In the genomic region with DNA sequence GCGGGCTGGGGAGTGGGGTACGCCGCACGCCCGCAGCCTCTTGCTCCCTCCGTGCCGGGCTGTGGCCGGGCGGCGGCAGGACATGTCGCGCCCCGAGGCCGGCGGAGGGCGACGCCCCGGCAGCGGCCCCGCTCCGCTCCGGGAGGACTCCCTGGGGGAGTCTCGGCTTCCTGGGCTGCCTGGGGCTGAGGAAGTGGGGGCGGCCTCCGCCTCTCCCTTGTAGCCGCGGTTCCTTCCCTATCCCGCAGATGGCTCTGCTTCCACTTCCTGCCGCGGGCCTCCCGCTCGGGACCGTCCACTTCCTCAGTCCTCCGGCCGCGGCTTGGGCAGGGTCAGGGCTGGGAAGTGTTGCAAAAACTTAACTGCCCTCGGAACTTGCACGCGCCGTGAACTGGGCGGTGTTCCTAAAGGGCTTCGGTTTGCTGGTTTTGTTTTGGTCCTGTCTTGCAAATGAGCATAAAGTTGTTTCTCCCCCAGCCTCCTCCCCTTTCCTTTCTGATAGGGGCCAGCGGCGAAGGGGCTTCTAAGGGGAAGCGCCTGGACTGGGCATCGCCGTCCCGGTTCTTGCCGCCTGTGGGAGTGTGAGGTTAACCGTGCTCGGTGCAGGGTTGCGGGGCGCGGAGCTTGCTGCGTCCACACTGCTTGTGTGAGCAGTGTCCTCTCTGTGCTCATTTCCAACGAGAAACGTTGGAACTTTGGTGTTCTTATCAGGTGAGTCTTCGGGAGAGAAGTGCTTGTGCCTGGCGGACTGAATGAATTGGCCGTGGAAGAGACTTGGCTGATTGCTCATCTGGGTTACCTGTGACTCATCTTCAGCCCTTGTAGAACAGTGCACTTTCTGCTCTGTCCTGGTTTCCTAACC, we compare ENCODE assay signal across 1 cellular context.
TF ChIP-seq lines count a peak whose summit lies in the region.

No MANE protein-coding gene starts in this region.

TF ChIP-seq in HepG2, 621 proteins besides CTCF, POLR2A, EP300 and RAD21 (continued from another document and continues in another):
- TF ChIP-seq, protein P1, sequence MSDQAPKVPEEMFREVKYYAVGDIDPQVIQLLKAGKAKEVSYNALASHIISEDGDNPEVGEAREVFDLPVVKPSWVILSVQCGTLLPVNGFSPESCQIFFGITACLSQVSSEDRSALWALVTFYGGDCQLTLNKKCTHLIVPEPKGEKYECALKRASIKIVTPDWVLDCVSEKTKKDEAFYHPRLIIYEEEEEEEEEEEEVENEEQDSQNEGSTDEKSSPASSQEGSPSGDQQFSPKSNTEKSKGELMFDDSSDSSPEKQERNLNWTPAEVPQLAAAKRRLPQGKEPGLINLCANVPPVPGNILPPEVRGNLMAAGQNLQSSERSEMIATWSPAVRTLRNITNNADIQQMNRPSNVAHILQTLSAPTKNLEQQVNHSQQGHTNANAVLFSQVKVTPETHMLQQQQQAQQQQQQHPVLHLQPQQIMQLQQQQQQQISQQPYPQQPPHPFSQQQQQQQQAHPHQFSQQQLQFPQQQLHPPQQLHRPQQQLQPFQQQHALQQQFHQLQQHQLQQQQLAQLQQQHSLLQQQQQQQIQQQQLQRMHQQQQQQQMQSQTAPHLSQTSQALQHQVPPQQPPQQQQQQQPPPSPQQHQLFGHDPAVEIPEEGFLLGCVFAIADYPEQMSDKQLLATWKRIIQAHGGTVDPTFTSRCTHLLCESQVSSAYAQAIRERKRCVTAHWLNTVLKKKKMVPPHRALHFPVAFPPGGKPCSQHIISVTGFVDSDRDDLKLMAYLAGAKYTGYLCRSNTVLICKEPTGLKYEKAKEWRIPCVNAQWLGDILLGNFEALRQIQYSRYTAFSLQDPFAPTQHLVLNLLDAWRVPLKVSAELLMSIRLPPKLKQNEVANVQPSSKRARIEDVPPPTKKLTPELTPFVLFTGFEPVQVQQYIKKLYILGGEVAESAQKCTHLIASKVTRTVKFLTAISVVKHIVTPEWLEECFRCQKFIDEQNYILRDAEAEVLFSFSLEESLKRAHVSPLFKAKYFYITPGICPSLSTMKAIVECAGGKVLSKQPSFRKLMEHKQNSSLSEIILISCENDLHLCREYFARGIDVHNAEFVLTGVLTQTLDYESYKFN (CRISPR knock-in tag; conservative IDR thresholded peaks at IDR 0.05), result peak; percentile 59
- TF ChIP-seq, protein P2, sequence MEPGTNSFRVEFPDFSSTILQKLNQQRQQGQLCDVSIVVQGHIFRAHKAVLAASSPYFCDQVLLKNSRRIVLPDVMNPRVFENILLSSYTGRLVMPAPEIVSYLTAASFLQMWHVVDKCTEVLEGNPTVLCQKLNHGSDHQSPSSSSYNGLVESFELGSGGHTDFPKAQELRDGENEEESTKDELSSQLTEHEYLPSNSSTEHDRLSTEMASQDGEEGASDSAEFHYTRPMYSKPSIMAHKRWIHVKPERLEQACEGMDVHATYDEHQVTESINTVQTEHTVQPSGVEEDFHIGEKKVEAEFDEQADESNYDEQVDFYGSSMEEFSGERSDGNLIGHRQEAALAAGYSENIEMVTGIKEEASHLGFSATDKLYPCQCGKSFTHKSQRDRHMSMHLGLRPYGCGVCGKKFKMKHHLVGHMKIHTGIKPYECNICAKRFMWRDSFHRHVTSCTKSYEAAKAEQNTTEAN (CRISPR knock-in tag; conservative IDR thresholded peaks at IDR 0.05), result peak; percentile 63; the same call in 1 of the 2 replicates
- TF ChIP-seq MEF2D (CRISPR knock-in tag; IDR thresholded peaks at IDR 0.05) (peak; percentile 50; the same call in 1 of the 2 replicates), ARID2 (CRISPR knock-in tag; IDR thresholded peaks at IDR 0.05; ENCODE audit: borderline replicate concordance) (peak; percentile 80; the same call in 1 of the 2 replicates), ZSCAN9 (CRISPR knock-in tag; IDR thresholded peaks at IDR 0.05; ENCODE audit: borderline replicate concordance) (0 out of 2 replicates have a peak, but pooled peaks have one; percentile 53), BORCS8-MEF2B (CRISPR knock-in tag; IDR thresholded peaks at IDR 0.05) (peak; percentile 63; the same call in 1 of the 2 replicates), IRF2 (CRISPR knock-in tag; IDR thresholded peaks at IDR 0.05) (0 out of 2 replicates have a peak, but pooled peaks have one; percentile 48), TEAD3 (CRISPR knock-in tag; optimal IDR thresholded peaks at IDR 0.05; ENCODE audit: borderline replicate concordance) (peak; percentile 5), TBX2 (CRISPR knock-in tag; IDR thresholded peaks at IDR 0.05; ENCODE audit: borderline replicate concordance) (peak; percentile 32; the same call in 1 of the 2 replicates), HHEX (CRISPR knock-in tag; IDR thresholded peaks at IDR 0.05) (no peak), ZNF672 (CRISPR knock-in tag; IDR thresholded peaks at IDR 0.05) (no peak; the same call in 1 of the 2 replicates), ZNF274 (CRISPR knock-in tag; IDR thresholded peaks at IDR 0.05) (0 out of 2 replicates have a peak, but pooled peaks have one; percentile 22), ZNF331 (CRISPR knock-in tag; IDR thresholded peaks at IDR 0.05) (peak; percentile 23; the same call in 1 of the 2 replicates), SNAPC2 (CRISPR knock-in tag; IDR thresholded peaks at IDR 0.05) (0 out of 2 replicates have a peak, but pooled peaks have one; percentile 47), ZNF772 (CRISPR knock-in tag; IDR thresholded peaks at IDR 0.05) (peak; percentile 73; the same call in 1 of the 2 replicates), KMT2B (CRISPR knock-in tag; IDR thresholded peaks at IDR 0.05) (peak; percentile 53), GLI4 (CRISPR knock-in tag; IDR thresholded peaks at IDR 0.05; ENCODE audit: borderline replicate concordance) (peak; percentile 78; the same call in 1 of the 2 replicates), ZNF333 (CRISPR knock-in tag; IDR thresholded peaks at IDR 0.05; ENCODE audit: borderline replicate concordance) (0 out of 2 replicates have a peak, but pooled peaks have one; percentile 29), XRCC5 (optimal IDR thresholded peaks at IDR 0.05; ENCODE audit: low read length) (peak; percentile 68), U2AF2 (IDR thresholded peaks at IDR 0.05; ENCODE audit: low read depth, low read length) (no peak), NCOA5 (CRISPR knock-in tag; IDR thresholded peaks at IDR 0.05) (no peak), ZNF121 (CRISPR knock-in tag; IDR thresholded peaks at IDR 0.05) (peak; percentile 78; the same call in 1 of the 2 replicates), TARDBP (CRISPR knock-in tag; IDR thresholded peaks at IDR 0.05) (0 out of 2 replicates have a peak, but pooled peaks have one; percentile 51), RBAK (CRISPR knock-in tag; IDR thresholded peaks at IDR 0.05) (0 out of 2 replicates have a peak, but pooled peaks have one; percentile 33), NRL (CRISPR knock-in tag; IDR thresholded peaks at IDR 0.05; ENCODE audit: borderline replicate concordance) (peak; percentile 69), SP140L (CRISPR knock-in tag; IDR thresholded peaks at IDR 0.05; ENCODE audit: borderline replicate concordance) (no peak), ZNF354B (CRISPR knock-in tag; IDR thresholded peaks at IDR 0.05) (no peak), TOPORS (CRISPR knock-in tag; IDR thresholded peaks at IDR 0.05) (peak; percentile 64; the same call in 1 of the 2 replicates), MAF1 (CRISPR knock-in tag; IDR thresholded peaks at IDR 0.05; ENCODE audit: borderline replicate concordance) (peak; percentile 79; the same call in 1 of the 2 replicates)
- TF ChIP-seq, protein P3, sequence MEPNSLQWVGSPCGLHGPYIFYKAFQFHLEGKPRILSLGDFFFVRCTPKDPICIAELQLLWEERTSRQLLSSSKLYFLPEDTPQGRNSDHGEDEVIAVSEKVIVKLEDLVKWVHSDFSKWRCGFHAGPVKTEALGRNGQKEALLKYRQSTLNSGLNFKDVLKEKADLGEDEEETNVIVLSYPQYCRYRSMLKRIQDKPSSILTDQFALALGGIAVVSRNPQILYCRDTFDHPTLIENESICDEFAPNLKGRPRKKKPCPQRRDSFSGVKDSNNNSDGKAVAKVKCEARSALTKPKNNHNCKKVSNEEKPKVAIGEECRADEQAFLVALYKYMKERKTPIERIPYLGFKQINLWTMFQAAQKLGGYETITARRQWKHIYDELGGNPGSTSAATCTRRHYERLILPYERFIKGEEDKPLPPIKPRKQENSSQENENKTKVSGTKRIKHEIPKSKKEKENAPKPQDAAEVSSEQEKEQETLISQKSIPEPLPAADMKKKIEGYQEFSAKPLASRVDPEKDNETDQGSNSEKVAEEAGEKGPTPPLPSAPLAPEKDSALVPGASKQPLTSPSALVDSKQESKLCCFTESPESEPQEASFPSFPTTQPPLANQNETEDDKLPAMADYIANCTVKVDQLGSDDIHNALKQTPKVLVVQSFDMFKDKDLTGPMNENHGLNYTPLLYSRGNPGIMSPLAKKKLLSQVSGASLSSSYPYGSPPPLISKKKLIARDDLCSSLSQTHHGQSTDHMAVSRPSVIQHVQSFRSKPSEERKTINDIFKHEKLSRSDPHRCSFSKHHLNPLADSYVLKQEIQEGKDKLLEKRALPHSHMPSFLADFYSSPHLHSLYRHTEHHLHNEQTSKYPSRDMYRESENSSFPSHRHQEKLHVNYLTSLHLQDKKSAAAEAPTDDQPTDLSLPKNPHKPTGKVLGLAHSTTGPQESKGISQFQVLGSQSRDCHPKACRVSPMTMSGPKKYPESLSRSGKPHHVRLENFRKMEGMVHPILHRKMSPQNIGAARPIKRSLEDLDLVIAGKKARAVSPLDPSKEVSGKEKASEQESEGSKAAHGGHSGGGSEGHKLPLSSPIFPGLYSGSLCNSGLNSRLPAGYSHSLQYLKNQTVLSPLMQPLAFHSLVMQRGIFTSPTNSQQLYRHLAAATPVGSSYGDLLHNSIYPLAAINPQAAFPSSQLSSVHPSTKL (CRISPR knock-in tag; IDR thresholded peaks at IDR 0.05), result peak; percentile 31; the same call in 1 of the 2 replicates
- TF ChIP-seq, protein P4, sequence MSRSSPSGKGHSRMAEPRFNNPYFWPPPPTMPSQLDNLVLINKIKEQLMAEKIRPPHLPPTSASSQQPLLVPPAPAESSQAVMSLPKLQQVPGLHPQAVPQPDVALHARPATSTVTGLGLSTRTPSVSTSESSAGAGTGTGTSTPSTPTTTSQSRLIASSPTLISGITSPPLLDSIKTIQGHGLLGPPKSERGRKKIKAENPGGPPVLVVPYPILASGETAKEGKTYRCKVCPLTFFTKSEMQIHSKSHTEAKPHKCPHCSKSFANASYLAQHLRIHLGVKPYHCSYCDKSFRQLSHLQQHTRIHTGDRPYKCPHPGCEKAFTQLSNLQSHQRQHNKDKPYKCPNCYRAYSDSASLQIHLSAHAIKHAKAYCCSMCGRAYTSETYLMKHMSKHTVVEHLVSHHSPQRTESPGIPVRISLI (CRISPR knock-in tag; IDR thresholded peaks at IDR 0.05; ENCODE audit: borderline replicate concordance), result peak; percentile 39; the same call in 1 of the 2 replicates
- TF ChIP-seq, protein P5, sequence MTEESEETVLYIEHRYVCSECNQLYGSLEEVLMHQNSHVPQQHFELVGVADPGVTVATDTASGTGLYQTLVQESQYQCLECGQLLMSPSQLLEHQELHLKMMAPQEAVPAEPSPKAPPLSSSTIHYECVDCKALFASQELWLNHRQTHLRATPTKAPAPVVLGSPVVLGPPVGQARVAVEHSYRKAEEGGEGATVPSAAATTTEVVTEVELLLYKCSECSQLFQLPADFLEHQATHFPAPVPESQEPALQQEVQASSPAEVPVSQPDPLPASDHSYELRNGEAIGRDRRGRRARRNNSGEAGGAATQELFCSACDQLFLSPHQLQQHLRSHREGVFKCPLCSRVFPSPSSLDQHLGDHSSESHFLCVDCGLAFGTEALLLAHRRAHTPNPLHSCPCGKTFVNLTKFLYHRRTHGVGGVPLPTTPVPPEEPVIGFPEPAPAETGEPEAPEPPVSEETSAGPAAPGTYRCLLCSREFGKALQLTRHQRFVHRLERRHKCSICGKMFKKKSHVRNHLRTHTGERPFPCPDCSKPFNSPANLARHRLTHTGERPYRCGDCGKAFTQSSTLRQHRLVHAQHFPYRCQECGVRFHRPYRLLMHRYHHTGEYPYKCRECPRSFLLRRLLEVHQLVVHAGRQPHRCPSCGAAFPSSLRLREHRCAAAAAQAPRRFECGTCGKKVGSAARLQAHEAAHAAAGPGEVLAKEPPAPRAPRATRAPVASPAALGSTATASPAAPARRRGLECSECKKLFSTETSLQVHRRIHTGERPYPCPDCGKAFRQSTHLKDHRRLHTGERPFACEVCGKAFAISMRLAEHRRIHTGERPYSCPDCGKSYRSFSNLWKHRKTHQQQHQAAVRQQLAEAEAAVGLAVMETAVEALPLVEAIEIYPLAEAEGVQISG (CRISPR knock-in tag; IDR thresholded peaks at IDR 0.05), result peak; percentile 79
- TF ChIP-seq, protein P6, sequence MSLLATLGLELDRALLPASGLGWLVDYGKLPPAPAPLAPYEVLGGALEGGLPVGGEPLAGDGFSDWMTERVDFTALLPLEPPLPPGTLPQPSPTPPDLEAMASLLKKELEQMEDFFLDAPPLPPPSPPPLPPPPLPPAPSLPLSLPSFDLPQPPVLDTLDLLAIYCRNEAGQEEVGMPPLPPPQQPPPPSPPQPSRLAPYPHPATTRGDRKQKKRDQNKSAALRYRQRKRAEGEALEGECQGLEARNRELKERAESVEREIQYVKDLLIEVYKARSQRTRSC (CRISPR knock-in tag; IDR thresholded peaks at IDR 0.05; ENCODE audit: low read depth), result no peak
- TF ChIP-seq, protein P7, sequence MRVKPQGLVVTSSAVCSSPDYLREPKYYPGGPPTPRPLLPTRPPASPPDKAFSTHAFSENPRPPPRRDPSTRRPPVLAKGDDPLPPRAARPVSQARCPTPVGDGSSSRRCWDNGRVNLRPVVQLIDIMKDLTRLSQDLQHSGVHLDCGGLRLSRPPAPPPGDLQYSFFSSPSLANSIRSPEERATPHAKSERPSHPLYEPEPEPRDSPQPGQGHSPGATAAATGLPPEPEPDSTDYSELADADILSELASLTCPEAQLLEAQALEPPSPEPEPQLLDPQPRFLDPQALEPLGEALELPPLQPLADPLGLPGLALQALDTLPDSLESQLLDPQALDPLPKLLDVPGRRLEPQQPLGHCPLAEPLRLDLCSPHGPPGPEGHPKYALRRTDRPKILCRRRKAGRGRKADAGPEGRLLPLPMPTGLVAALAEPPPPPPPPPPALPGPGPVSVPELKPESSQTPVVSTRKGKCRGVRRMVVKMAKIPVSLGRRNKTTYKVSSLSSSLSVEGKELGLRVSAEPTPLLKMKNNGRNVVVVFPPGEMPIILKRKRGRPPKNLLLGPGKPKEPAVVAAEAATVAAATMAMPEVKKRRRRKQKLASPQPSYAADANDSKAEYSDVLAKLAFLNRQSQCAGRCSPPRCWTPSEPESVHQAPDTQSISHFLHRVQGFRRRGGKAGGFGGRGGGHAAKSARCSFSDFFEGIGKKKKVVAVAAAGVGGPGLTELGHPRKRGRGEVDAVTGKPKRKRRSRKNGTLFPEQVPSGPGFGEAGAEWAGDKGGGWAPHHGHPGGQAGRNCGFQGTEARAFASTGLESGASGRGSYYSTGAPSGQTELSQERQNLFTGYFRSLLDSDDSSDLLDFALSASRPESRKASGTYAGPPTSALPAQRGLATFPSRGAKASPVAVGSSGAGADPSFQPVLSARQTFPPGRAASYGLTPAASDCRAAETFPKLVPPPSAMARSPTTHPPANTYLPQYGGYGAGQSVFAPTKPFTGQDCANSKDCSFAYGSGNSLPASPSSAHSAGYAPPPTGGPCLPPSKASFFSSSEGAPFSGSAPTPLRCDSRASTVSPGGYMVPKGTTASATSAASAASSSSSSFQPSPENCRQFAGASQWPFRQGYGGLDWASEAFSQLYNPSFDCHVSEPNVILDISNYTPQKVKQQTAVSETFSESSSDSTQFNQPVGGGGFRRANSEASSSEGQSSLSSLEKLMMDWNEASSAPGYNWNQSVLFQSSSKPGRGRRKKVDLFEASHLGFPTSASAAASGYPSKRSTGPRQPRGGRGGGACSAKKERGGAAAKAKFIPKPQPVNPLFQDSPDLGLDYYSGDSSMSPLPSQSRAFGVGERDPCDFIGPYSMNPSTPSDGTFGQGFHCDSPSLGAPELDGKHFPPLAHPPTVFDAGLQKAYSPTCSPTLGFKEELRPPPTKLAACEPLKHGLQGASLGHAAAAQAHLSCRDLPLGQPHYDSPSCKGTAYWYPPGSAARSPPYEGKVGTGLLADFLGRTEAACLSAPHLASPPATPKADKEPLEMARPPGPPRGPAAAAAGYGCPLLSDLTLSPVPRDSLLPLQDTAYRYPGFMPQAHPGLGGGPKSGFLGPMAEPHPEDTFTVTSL (CRISPR knock-in tag; IDR thresholded peaks at IDR 0.05; ENCODE audit: borderline replicate concordance), result no peak
